In genomic region chr2:55050133-55050994, GRCh38 we compare ENCODE assay signal across 8 cellular contexts. TPM values are rescaled to one million over a fixed set of nuclear protein-coding genes. Genes with fewer than 3 reads are reported as not detected.
DNase-seq lines count a peak whose midpoint lies in the region; ATAC-seq, FAIRE-seq and TF ChIP-seq lines count a peak whose summit lies in the region.

A gene with protein sequence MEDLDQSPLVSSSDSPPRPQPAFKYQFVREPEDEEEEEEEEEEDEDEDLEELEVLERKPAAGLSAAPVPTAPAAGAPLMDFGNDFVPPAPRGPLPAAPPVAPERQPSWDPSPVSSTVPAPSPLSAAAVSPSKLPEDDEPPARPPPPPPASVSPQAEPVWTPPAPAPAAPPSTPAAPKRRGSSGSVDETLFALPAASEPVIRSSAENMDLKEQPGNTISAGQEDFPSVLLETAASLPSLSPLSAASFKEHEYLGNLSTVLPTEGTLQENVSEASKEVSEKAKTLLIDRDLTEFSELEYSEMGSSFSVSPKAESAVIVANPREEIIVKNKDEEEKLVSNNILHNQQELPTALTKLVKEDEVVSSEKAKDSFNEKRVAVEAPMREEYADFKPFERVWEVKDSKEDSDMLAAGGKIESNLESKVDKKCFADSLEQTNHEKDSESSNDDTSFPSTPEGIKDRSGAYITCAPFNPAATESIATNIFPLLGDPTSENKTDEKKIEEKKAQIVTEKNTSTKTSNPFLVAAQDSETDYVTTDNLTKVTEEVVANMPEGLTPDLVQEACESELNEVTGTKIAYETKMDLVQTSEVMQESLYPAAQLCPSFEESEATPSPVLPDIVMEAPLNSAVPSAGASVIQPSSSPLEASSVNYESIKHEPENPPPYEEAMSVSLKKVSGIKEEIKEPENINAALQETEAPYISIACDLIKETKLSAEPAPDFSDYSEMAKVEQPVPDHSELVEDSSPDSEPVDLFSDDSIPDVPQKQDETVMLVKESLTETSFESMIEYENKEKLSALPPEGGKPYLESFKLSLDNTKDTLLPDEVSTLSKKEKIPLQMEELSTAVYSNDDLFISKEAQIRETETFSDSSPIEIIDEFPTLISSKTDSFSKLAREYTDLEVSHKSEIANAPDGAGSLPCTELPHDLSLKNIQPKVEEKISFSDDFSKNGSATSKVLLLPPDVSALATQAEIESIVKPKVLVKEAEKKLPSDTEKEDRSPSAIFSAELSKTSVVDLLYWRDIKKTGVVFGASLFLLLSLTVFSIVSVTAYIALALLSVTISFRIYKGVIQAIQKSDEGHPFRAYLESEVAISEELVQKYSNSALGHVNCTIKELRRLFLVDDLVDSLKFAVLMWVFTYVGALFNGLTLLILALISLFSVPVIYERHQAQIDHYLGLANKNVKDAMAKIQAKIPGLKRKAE (minus strand): TSS chr2:55050451. CDS start chr2:55050300, 151 bp downstream.

- peaks cover 26% of the 10 kb centered on the region for H3K4me1 ChIP-seq in keratinocyte (ENCODE audit: control insufficient read depth, extremely low read depth, insufficient read depth, low read length)

- H3K36me3 ChIP-seq in keratinocyte (ENCODE audit: control insufficient read depth in 2 of 2, extremely low read depth in 1 of 2, insufficient read depth in 2 of 2, low read length in 2 of 2): no peaks in the 10 kb centered on the region

- H3K4me3 ChIP-seq in keratinocyte (ENCODE audit: control insufficient read depth in 2 of 3, extremely low read depth in 1 of 3, insufficient read depth in 2 of 3, low read depth in 1 of 3, low read length in 3 of 3): peak within 1 kb of the TSS; percentile 76 to 99 (median 89)

- H3K79me2 ChIP-seq in keratinocyte (ENCODE audit: control insufficient read depth, insufficient read depth, low read length): peaks cover 50% of the 10 kb centered on the region

- TF ChIP-seq POLR2A in GM19099 (IDR thresholded peaks at IDR 0.05; ENCODE audit: extremely low read depth, insufficient read length, low read depth): peak; percentile 97

- peak in 1 of 3 experiments; percentile 17 for TF ChIP-seq CTCF in keratinocyte (optimal IDR thresholded peaks at IDR 0.05 in 1 of 3, IDR thresholded peaks at IDR 0.05 in 1 of 3, conservative IDR thresholded peaks at IDR 0.05 in 1 of 3; ENCODE audit: extremely low read depth in 1 of 3, insufficient read depth in 2 of 3, low read length in 3 of 3)

- peaks cover 27% of the 10 kb centered on the region for H4K20me1 ChIP-seq in keratinocyte (ENCODE audit: control insufficient read depth, extremely low read depth, insufficient read depth, low read length)

- peak within 1 kb of the TSS; percentile 97 for H3K9ac ChIP-seq in keratinocyte (ENCODE audit: control insufficient read depth, extremely low read depth, insufficient read depth, low read length)

- dilution Hi-C loops in keratinocyte (cut with MboI; ENCODE audit: extremely low pct_ligation_motif_present, low sequenced_read_pairs): no loop called here

- H3K27ac ChIP-seq in keratinocyte (ENCODE audit: control insufficient read depth, insufficient read depth, low read length): peak within 1 kb of the TSS; percentile 98

- H3K27me3 ChIP-seq in keratinocyte (ENCODE audit: control insufficient read depth, extremely low read depth, insufficient read depth, low read length): no peaks in the 10 kb centered on the region

- DNase-seq in AML-193 (lab: John Stamatoyannopoulos, UW): peak; percentile 96 to 98
- DNase-seq in NCI-H510A (lab: John Stamatoyannopoulos, UW): peak; percentile 96
- peak; percentile 99 for DNase-seq in activated CD4-positive, alpha-beta T cell treated with anti-CD3 and anti-CD28 coated beads for 1 hour
- peak; percentile 99 for DNase-seq in cerebellum (ENCODE audit: low spot score)
- DNase-seq in keratinocyte (ENCODE audit: low read depth, low spot score): peak; percentile 95
- DNase-seq in stimulated activated CD4-positive, alpha-beta T cell treated with anti-CD3 and anti-CD28 coated beads, Interleukin-15, amount 100 ng/mL, for 1 hour (ENCODE audit: low read depth in 1 of 2, low spot score in 1 of 2): peak; percentile 95 to 97

- H2AFZ ChIP-seq in keratinocyte (ENCODE audit: control insufficient read depth, low read length): no peak within 1 kb of the TSS

- ATAC-seq in HG03432 (IDR thresholded peaks at IDR 0.05; ENCODE audit: unreplicated experiment): peak; percentile 85

- no peaks in the 10 kb centered on the region for H3K9me1 ChIP-seq in keratinocyte (ENCODE audit: control insufficient read depth, extremely low read depth, insufficient read depth, low read length)

- peak within 1 kb of the TSS; percentile 96 for H3K4me2 ChIP-seq in keratinocyte (ENCODE audit: control insufficient read depth, extremely low read depth, insufficient read depth, low read depth, low read length)

- peak; percentile 57 for FAIRE-seq in keratinocyte (lab: Jason Lieb, UNC)

- no peaks in the 10 kb centered on the region for H3K9me3 ChIP-seq in keratinocyte (ENCODE audit: control insufficient read depth, low read depth, low read length)

RNA-seq across cellular contexts. Expression of the gene that starts here (rescaled TPM):
- total RNA-seq in cerebellum: 362 TPM
- polyA plus RNA-seq in keratinocyte: 244 to 434 TPM (median 406 TPM) in 3 replicates
- polyA plus RNA-seq in keratinocyte (2011; ENCODE audit: low read depth): 206 TPM
- 257 and 472 TPM in 2 replicates for polyA plus RNA-seq in keratinocyte (2011; cell fraction: cytosol; rRNA removed)
- polyA plus RNA-seq in keratinocyte (2011; cell fraction: nucleus; rRNA removed): 657 and 1,094 TPM in 2 replicates
- 377 and 414 TPM in 2 replicates for polyA plus RNA-seq in keratinocyte (2012; ENCODE audit: low replicate concordance)
- polyA minus RNA-seq in keratinocyte: 170 to 479 TPM (median 356 TPM) in 3 replicates
- 181 TPM for polyA minus RNA-seq in keratinocyte (2011; cell fraction: cytosol; rRNA and poly(A)+ RNA removed)
- polyA minus RNA-seq in keratinocyte (2011; cell fraction: nucleus; rRNA and poly(A)+ RNA removed): 288 and 556 TPM in 2 replicates

Comparison
In these comparisons a context has a peak if more than half of its experiments do, and no peak if none do; other contexts are left out.
1. Peak in every context shown above with its lines: DNase-seq, ATAC-seq, H3K4me3 ChIP-seq and H3K27ac ChIP-seq.